Comparison of ENCODE assay signal across 9 cellular contexts in the genomic region with DNA sequence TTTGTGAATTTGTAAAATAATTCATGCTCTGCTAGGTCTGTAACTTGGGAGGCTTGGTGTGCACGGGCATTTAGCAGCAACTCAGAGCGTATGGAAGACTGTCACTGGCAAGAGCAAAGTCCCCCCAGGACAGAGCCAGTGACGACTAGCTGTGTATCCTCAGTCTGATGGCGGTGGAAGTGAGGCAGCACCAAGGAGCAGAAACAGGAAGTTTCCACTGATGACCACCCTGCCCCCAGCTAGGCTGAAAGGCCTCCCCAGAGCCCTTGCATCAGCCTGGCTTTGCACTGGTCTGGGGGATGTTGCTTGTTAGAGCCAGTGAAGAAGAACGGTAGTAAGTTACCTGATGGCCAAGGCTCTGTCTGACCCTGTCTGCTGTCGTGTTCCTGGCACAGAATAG.
DNase-seq lines count a peak whose midpoint lies in the region; ATAC-seq and TF ChIP-seq lines count a peak whose summit lies in the region.
"Had no signal": no experiment of that assay in that cellular context is flagged by ENCODE, and none has a peak within 500 bp of the region (broad histone marks: within the 10 kb centered on the region; RNA-seq: fewer than 3 reads in every experiment).

No MANE protein-coding gene starts in this region.

- H3K4me3 Mint-ChIP-seq in neural crest cell, result no peak overlapping the region
- H3K4me3 Mint-ChIP-seq: activated T-helper 17 cell treated with anti-CD3 and anti-CD28 coated beads, Interleukin-2, amount 50 U/mL, for 72 hours had no signal

- H3K27me3 ChIP-seq in endocrine pancreas (ENCODE audit: control insufficient read depth, insufficient read depth, low read length), result no peaks in the 10 kb centered on the region

- no peaks in the 10 kb centered on the region for H3K9me3 Mint-ChIP-seq in neural crest cell
- H3K9me3 Mint-ChIP-seq: activated T-helper 17 cell treated with anti-CD3 and anti-CD28 coated beads, Interleukin-2, amount 50 U/mL, for 72 hours had no signal

- H3K9ac ChIP-seq in endocrine pancreas (ENCODE audit: control insufficient read depth, insufficient read depth, low read length), result peak overlapping the region; percentile 5

- H3K4me1 ChIP-seq in endocrine pancreas (ENCODE audit: control insufficient read depth, insufficient read depth, low read length), result no peaks in the 10 kb centered on the region

- no peaks in the 10 kb centered on the region for H3K9me3 ChIP-seq in endocrine pancreas (ENCODE audit: control insufficient read depth, low read length)

- H3K4me1 Mint-ChIP-seq in neural crest cell, result peaks cover 54% of the 10 kb centered on the region

- TF ChIP-seq CTCF in neural crest cell (conservative IDR thresholded peaks at IDR 0.05), result no peak

- no peak overlapping the region for H3K4me3 ChIP-seq in endocrine pancreas (ENCODE audit: control insufficient read depth, insufficient read depth, low read length)

- no peaks in the 10 kb centered on the region for H3K36me3 ChIP-seq in endocrine pancreas (ENCODE audit: control insufficient read depth, insufficient read depth, low read length)

- peak; percentile 44 for DNase-seq in GDM1 (lab: John Stamatoyannopoulos, UW)
- peak; percentile 69 for DNase-seq in NOMO-1 treated with DMSO at 0.1 percent for 48 hours (lab: John Stamatoyannopoulos, UW; ENCODE audit: unreplicated experiment)
- no peak for DNase-seq in neural crest cell (ENCODE audit: low read depth, low spot score)
- DNase-seq in HUDEP-2 (lab: John Stamatoyannopoulos, UW; ENCODE audit: unreplicated experiment in 76 of 76), result no peak
- DNase-seq in NCI-H1694 treated with DMSO at 0.1 percent for 48 hours (lab: John Stamatoyannopoulos, UW), result no peak

- peaks cover 4% of the 10 kb centered on the region for H3K36me3 Mint-ChIP-seq in neural crest cell (ENCODE audit: low read depth)

- no peaks in the 10 kb centered on the region for H3K27me3 Mint-ChIP-seq in neural crest cell (ENCODE audit: low read depth)
- H3K27me3 Mint-ChIP-seq: activated T-helper 17 cell treated with anti-CD3 and anti-CD28 coated beads, Interleukin-2, amount 50 U/mL, for 72 hours had no signal

- peak overlapping the region; percentile 78 for H3K27ac Mint-ChIP-seq in neural crest cell (ENCODE audit: unreplicated experiment)
- H3K27ac Mint-ChIP-seq: activated T-helper 17 cell treated with anti-CD3 and anti-CD28 coated beads, Interleukin-2, amount 50 U/mL, for 72 hours had no signal

- no peak for ATAC-seq in HG02852 (IDR thresholded peaks at IDR 0.05; ENCODE audit: unreplicated experiment)
- no peak for ATAC-seq in GM18517 (IDR thresholded peaks at IDR 0.05; ENCODE audit: unreplicated experiment)
- ATAC-seq: activated T-helper 17 cell treated with anti-CD3 and anti-CD28 coated beads, Interleukin-2, amount 50 U/mL, for 72 hours had no signal

Comparison
In these comparisons a context has a peak if more than half of its experiments do, and no peak if none do; other contexts are left out.
1. DNase-seq: peak in GDM1 (single experiment) and NOMO-1 treated with DMSO at 0.1 percent for 48 hours (single experiment); none in neural crest cell (single experiment), HUDEP-2 (0 of 76) and NCI-H1694 treated with DMSO at 0.1 percent for 48 hours (single experiment).